26 cellular contexts compared by ENCODE assay signal in genomic region chr5:99721487-99721886, GRCh38.
"Had no signal": no experiment of that assay in that cellular context is flagged by ENCODE, and none has a peak within 500 bp of the region (broad histone marks: within the 10 kb centered on the region; RNA-seq: fewer than 3 reads in every experiment).

No MANE protein-coding gene starts in this region.

- H3K27ac ChIP-seq: ascending aorta, coronary artery, dorsolateral prefrontal cortex, gastroesophageal sphincter, pancreas, psoas muscle, right atrium auricular region, spleen, transverse colon, WERI-Rb-1 had no signal

- H3K36me3 Mint-ChIP-seq: activated CD4-positive, alpha-beta memory T cell treated with anti-CD3 and anti-CD28 coated beads for 36 hours; activated naive CD4-positive, alpha-beta T cell treated with anti-CD3 and anti-CD28 coated beads, Interleukin-2, amount 10 ng/mL, durations not matched to agents 7 days and 5 days; activated naive CD8-positive, alpha-beta T cell treated with anti-CD3 and anti-CD28 coated beads, Interleukin-2, amount 10 ng/mL, durations not matched to agents 7 days and 5 days; brain; mesothelial cell of epicardium; naive B cell had no signal

- H3K9me3 ChIP-seq: ascending aorta, gastroesophageal sphincter, pancreas, psoas muscle, right atrium auricular region, spleen, transverse colon had no signal

- H3K27me3 ChIP-seq: ascending aorta, gastroesophageal sphincter, pancreas, right atrium auricular region, spleen, transverse colon had no signal

- H3K36me3 ChIP-seq: ascending aorta, gastroesophageal sphincter, pancreas, right atrium auricular region, spleen, transverse colon, WERI-Rb-1 had no signal

- ATAC-seq: effector memory CD8-positive, alpha-beta T cell; gastroesophageal sphincter; left colon; psoas muscle had no signal

- H3K9me3 Mint-ChIP-seq: activated CD4-positive, alpha-beta memory T cell treated with anti-CD3 and anti-CD28 coated beads for 36 hours; activated CD4-positive, alpha-beta T cell treated with anti-CD3 and anti-CD28 coated beads, Interleukin-2, amount 10 ng/mL, durations not matched to agents 24 days and 14 days; activated naive CD4-positive, alpha-beta T cell treated with anti-CD3 and anti-CD28 coated beads, Interleukin-2, amount 10 ng/mL, durations not matched to agents 7 days and 5 days; brain; mesothelial cell of epicardium had no signal

- H3K27me3 Mint-ChIP-seq: activated CD4-positive, alpha-beta memory T cell treated with anti-CD3 and anti-CD28 coated beads for 36 hours; activated CD4-positive, alpha-beta T cell treated with anti-CD3 and anti-CD28 coated beads, Interleukin-2, amount 10 ng/mL, durations not matched to agents 24 days and 14 days; activated naive CD4-positive, alpha-beta T cell treated with anti-CD3 and anti-CD28 coated beads, Interleukin-2, amount 10 ng/mL, durations not matched to agents 7 days and 5 days; activated naive CD8-positive, alpha-beta T cell treated with anti-CD3 and anti-CD28 coated beads, Interleukin-2, amount 10 ng/mL, durations not matched to agents 7 days and 5 days; brain; effector memory CD8-positive, alpha-beta T cell; naive B cell had no signal

- H3K4me1 Mint-ChIP-seq: activated CD4-positive, alpha-beta T cell treated with anti-CD3 and anti-CD28 coated beads, Interleukin-2, amount 10 ng/mL, durations not matched to agents 24 days and 14 days; activated naive CD4-positive, alpha-beta T cell treated with anti-CD3 and anti-CD28 coated beads, Interleukin-2, amount 10 ng/mL, durations not matched to agents 7 days and 5 days; activated naive CD8-positive, alpha-beta T cell treated with anti-CD3 and anti-CD28 coated beads, Interleukin-2, amount 10 ng/mL, durations not matched to agents 7 days and 5 days; brain; mesothelial cell of epicardium; naive B cell had no signal

- DNase-seq: activated CD4-positive, alpha-beta memory T cell treated with anti-CD3 and anti-CD28 coated beads for 36 hours; activated CD4-positive, alpha-beta T cell treated with anti-CD3 and anti-CD28 coated beads, Interleukin-2, amount 10 ng/mL, durations not matched to agents 24 days and 14 days; activated CD4-positive, CD25-positive, alpha-beta regulatory T cell treated with anti-CD3 and anti-CD28 coated beads, Interleukin-2, amount 50 U/mL, for 72 hours; activated CD8-positive, alpha-beta memory T cell treated with anti-CD3 and anti-CD28 coated beads, Interleukin-2, amount 50 U/mL, for 4 hours; activated gamma-delta T cell; activated naive CD4-positive, alpha-beta T cell treated with anti-CD3 and anti-CD28 coated beads, Interleukin-2, amount 10 ng/mL, durations not matched to agents 7 days and 5 days; activated naive CD8-positive, alpha-beta T cell treated with anti-CD3 and anti-CD28 coated beads, Interleukin-2, amount 10 ng/mL, durations not matched to agents 7 days and 5 days; activated T-cell treated with anti-CD3 and anti-CD28 coated beads, Interleukin-2, amount 50 U/mL, for 1 hour; dorsolateral prefrontal cortex; effector memory CD8-positive, alpha-beta T cell; hippocampal formation; left colon; naive B cell; pancreas; psoas muscle; spleen; stimulated activated naive CD4-positive, alpha-beta T cell treated with Interleukin-2 at 50 U/mL for 16 hours; T1000; transverse colon; WERI-Rb-1 had no signal

- H3K27ac Mint-ChIP-seq: activated CD4-positive, alpha-beta memory T cell treated with anti-CD3 and anti-CD28 coated beads for 36 hours; activated CD4-positive, alpha-beta T cell treated with anti-CD3 and anti-CD28 coated beads, Interleukin-2, amount 10 ng/mL, durations not matched to agents 24 days and 14 days; activated naive CD4-positive, alpha-beta T cell treated with anti-CD3 and anti-CD28 coated beads, Interleukin-2, amount 10 ng/mL, durations not matched to agents 7 days and 5 days; activated naive CD8-positive, alpha-beta T cell treated with anti-CD3 and anti-CD28 coated beads, Interleukin-2, amount 10 ng/mL, durations not matched to agents 7 days and 5 days; brain; effector memory CD8-positive, alpha-beta T cell; mesothelial cell of epicardium; naive B cell had no signal

- H3K4me3 ChIP-seq: ascending aorta, coronary artery, dorsolateral prefrontal cortex, gastroesophageal sphincter, pancreas, psoas muscle, right atrium auricular region, spleen, transverse colon had no signal

- H3K4me3 Mint-ChIP-seq: activated CD4-positive, alpha-beta memory T cell treated with anti-CD3 and anti-CD28 coated beads for 36 hours; activated CD4-positive, alpha-beta T cell treated with anti-CD3 and anti-CD28 coated beads, Interleukin-2, amount 10 ng/mL, durations not matched to agents 24 days and 14 days; activated naive CD4-positive, alpha-beta T cell treated with anti-CD3 and anti-CD28 coated beads, Interleukin-2, amount 10 ng/mL, durations not matched to agents 7 days and 5 days; activated naive CD8-positive, alpha-beta T cell treated with anti-CD3 and anti-CD28 coated beads, Interleukin-2, amount 10 ng/mL, durations not matched to agents 7 days and 5 days; brain; effector memory CD8-positive, alpha-beta T cell; mesothelial cell of epicardium; naive B cell had no signal

- H3K4me1 ChIP-seq: ascending aorta, gastroesophageal sphincter, pancreas, psoas muscle, right atrium auricular region, spleen, transverse colon had no signal
